In genomic region chr1:51814513-51814912, GRCh38 we compare ENCODE assay signal across 33 cellular contexts.
"Had no signal": no experiment of that assay in that cellular context is flagged by ENCODE, and none has a peak within 500 bp of the region (broad histone marks: within the 10 kb centered on the region; RNA-seq: fewer than 3 reads in every experiment).

No MANE protein-coding gene starts in this region.

- ATAC-seq: activated CD4-positive, alpha-beta T cell treated with anti-CD3 and anti-CD28 coated beads for 36 hours; activated CD8-positive, alpha-beta memory T cell treated with anti-CD3 and anti-CD28 coated beads, Interleukin-2, amount 10 ng/mL, durations not matched to agents 7 days and 5 days; activated CD8-positive, alpha-beta T cell treated with anti-CD3 and anti-CD28 coated beads, Interleukin-2, amount 10 ng/mL, durations not matched to agents 7 days and 5 days; esophagus mucosa; T-helper 17 cell had no signal

- H3K27ac ChIP-seq: ascending aorta, breast epithelium, cardiac muscle cell, coronary artery, dorsolateral prefrontal cortex had no signal

- H3K4me3 ChIP-seq: ascending aorta, breast epithelium, cardiac muscle cell, coronary artery, dorsolateral prefrontal cortex had no signal

- DNase-seq: activated CD4-positive, alpha-beta memory T cell treated with anti-CD3 and anti-CD28 coated beads for 36 hours; activated CD4-positive, alpha-beta T cell treated with anti-CD3 and anti-CD28 coated beads for 36 hours; activated CD4-positive, alpha-beta T cell treated with anti-CD3 and anti-CD28 coated beads, Interleukin-2, amount 10 ng/mL, durations not matched to agents 24 days and 14 days; activated CD4-positive, CD25-positive, alpha-beta regulatory T cell; activated CD4-positive, CD25-positive, alpha-beta regulatory T cell treated with anti-CD3 and anti-CD28 coated beads, Interleukin-2, amount 50 U/mL, for 72 hours; activated CD8-positive, alpha-beta memory T cell treated with anti-CD3 and anti-CD28 coated beads, Interleukin-2, amount 10 ng/mL, durations not matched to agents 7 days and 5 days; activated CD8-positive, alpha-beta memory T cell treated with anti-CD3 and anti-CD28 coated beads, Interleukin-2, amount 50 U/mL, for 4 hours; activated CD8-positive, alpha-beta T cell treated with anti-CD3 and anti-CD28 coated beads, Interleukin-2, amount 10 ng/mL, durations not matched to agents 7 days and 5 days; activated effector memory CD4-positive, alpha-beta T cell treated with anti-CD3 and anti-CD28 coated beads, Interleukin-2, amount 50 U/mL, for 16 hours; activated naive CD4-positive, alpha-beta T cell treated with anti-CD3 and anti-CD28 coated beads for 36 hours; activated naive CD8-positive, alpha-beta T cell treated with anti-CD3 and anti-CD28 coated beads, Interleukin-2, amount 10 ng/mL, durations not matched to agents 7 days and 5 days; activated T-cell treated with anti-CD3 and anti-CD28 coated beads, Interleukin-2, amount 50 U/mL, for 1 hour; activated T-cell treated with anti-CD3 and anti-CD28 coated beads, Interleukin-2, amount 50 U/mL, for 48 hours; dorsolateral prefrontal cortex; effector memory CD4-positive, alpha-beta T cell; endodermal cell; foreskin fibroblast; T-helper 1 cell; T-helper 17 cell; T1000 had no signal

- H3K9me3 ChIP-seq: ascending aorta, breast epithelium had no signal

- H3K27me3 ChIP-seq: ascending aorta, breast epithelium, cardiac muscle cell, dorsolateral prefrontal cortex had no signal

- H3K27ac Mint-ChIP-seq: activated CD4-positive, alpha-beta memory T cell treated with anti-CD3 and anti-CD28 coated beads for 36 hours; activated CD4-positive, alpha-beta T cell treated with anti-CD3 and anti-CD28 coated beads for 36 hours; activated CD8-positive, alpha-beta memory T cell treated with anti-CD3 and anti-CD28 coated beads, Interleukin-2, amount 10 ng/mL, durations not matched to agents 7 days and 5 days; activated CD8-positive, alpha-beta T cell treated with anti-CD3 and anti-CD28 coated beads, Interleukin-2, amount 10 ng/mL, durations not matched to agents 7 days and 5 days; activated naive CD4-positive, alpha-beta T cell treated with anti-CD3 and anti-CD28 coated beads for 36 hours; activated naive CD4-positive, alpha-beta T cell treated with anti-CD3 and anti-CD28 coated beads, Interleukin-2, amount 50 U/mL, for 24 hours; activated naive CD8-positive, alpha-beta T cell treated with anti-CD3 and anti-CD28 coated beads, Interleukin-2, amount 10 ng/mL, durations not matched to agents 7 days and 5 days; activated T-helper 1 cell treated with anti-CD3 and anti-CD28 coated beads, Interleukin-12 subunit alpha, Interleukin-12 subunit beta, Interleukin-2, Interleukin-4 antibody, amounts not matched to agents 30 ng/mL and 10 ng/mL and 1 ng/mL, durations not matched to agents 14 hours and 24 hours and 36 hours; activated T-helper 2 cell treated with anti-CD3 and anti-CD28 coated beads, Interferon-gamma antibody, Interleukin-2, Interleukin-4, amounts not matched to agents 10 μg/mL and 5 μg/mL and 100 μg/mL, durations not matched to agents 14 hours and 24 hours and 36 hours; dendritic cell treated with granulocyte-macrophage colony-stimulating factor and Interleukin-4, amounts not matched to agents 40 ng/mL and 50 ng/mL, for 4 days; endodermal cell; T-helper 2 cell treated with Interferon-gamma antibody and Interleukin-4, amounts not matched to agents 5 μg/mL and 100 μg/mL, for 36 hours had no signal

- H3K27me3 Mint-ChIP-seq: activated CD4-positive, alpha-beta memory T cell treated with anti-CD3 and anti-CD28 coated beads for 36 hours; activated CD4-positive, alpha-beta T cell treated with anti-CD3 and anti-CD28 coated beads for 36 hours; activated CD4-positive, alpha-beta T cell treated with anti-CD3 and anti-CD28 coated beads, Interleukin-2, amount 10 ng/mL, durations not matched to agents 24 days and 14 days; activated CD8-positive, alpha-beta memory T cell treated with anti-CD3 and anti-CD28 coated beads, Interleukin-2, amount 10 ng/mL, durations not matched to agents 7 days and 5 days; activated naive CD4-positive, alpha-beta T cell treated with anti-CD3 and anti-CD28 coated beads, Interleukin-2, amount 50 U/mL, for 24 hours; activated naive CD8-positive, alpha-beta T cell treated with anti-CD3 and anti-CD28 coated beads, Interleukin-2, amount 10 ng/mL, durations not matched to agents 7 days and 5 days; brain; central memory CD8-positive, alpha-beta T cell; dendritic cell treated with granulocyte-macrophage colony-stimulating factor and Interleukin-4, amounts not matched to agents 40 ng/mL and 50 ng/mL, for 4 days; T-helper 17 cell had no signal

- H3K9me3 Mint-ChIP-seq: activated CD4-positive, alpha-beta memory T cell treated with anti-CD3 and anti-CD28 coated beads for 36 hours; activated CD4-positive, alpha-beta T cell treated with anti-CD3 and anti-CD28 coated beads, Interleukin-2, amount 10 ng/mL, durations not matched to agents 24 days and 14 days; activated naive CD4-positive, alpha-beta T cell treated with anti-CD3 and anti-CD28 coated beads for 36 hours; activated naive CD4-positive, alpha-beta T cell treated with anti-CD3 and anti-CD28 coated beads, Interleukin-2, amount 50 U/mL, for 24 hours; activated naive CD8-positive, alpha-beta T cell treated with anti-CD3 and anti-CD28 coated beads, Interleukin-2, amount 10 ng/mL, durations not matched to agents 7 days and 5 days; activated T-helper 1 cell treated with anti-CD3 and anti-CD28 coated beads, Interleukin-12 subunit alpha, Interleukin-12 subunit beta, Interleukin-2, Interleukin-4 antibody, amounts not matched to agents 30 ng/mL and 10 ng/mL and 1 ng/mL, durations not matched to agents 14 hours and 24 hours and 36 hours; activated T-helper 2 cell treated with anti-CD3 and anti-CD28 coated beads, Interferon-gamma antibody, Interleukin-2, Interleukin-4, amounts not matched to agents 10 μg/mL and 5 μg/mL and 100 μg/mL, durations not matched to agents 14 hours and 24 hours and 36 hours; brain; central memory CD8-positive, alpha-beta T cell; dendritic cell treated with granulocyte-macrophage colony-stimulating factor and Interleukin-4, amounts not matched to agents 40 ng/mL and 50 ng/mL, for 4 days; endodermal cell; T-helper 2 cell treated with Interferon-gamma antibody and Interleukin-4, amounts not matched to agents 5 μg/mL and 100 μg/mL, for 36 hours had no signal

- H3K4me1 Mint-ChIP-seq: activated CD4-positive, alpha-beta T cell treated with anti-CD3 and anti-CD28 coated beads for 36 hours; activated CD8-positive, alpha-beta memory T cell treated with anti-CD3 and anti-CD28 coated beads, Interleukin-2, amount 10 ng/mL, durations not matched to agents 7 days and 5 days; activated naive CD4-positive, alpha-beta T cell treated with anti-CD3 and anti-CD28 coated beads, Interleukin-2, amount 50 U/mL, for 24 hours; activated naive CD8-positive, alpha-beta T cell treated with anti-CD3 and anti-CD28 coated beads, Interleukin-2, amount 10 ng/mL, durations not matched to agents 7 days and 5 days; brain; central memory CD8-positive, alpha-beta T cell; endodermal cell; T-helper 17 cell had no signal

- FAIRE-seq: frontal cortex had no signal

- H3K4me3 Mint-ChIP-seq: activated CD4-positive, alpha-beta memory T cell treated with anti-CD3 and anti-CD28 coated beads for 36 hours; activated CD4-positive, alpha-beta T cell treated with anti-CD3 and anti-CD28 coated beads for 36 hours; activated CD4-positive, alpha-beta T cell treated with anti-CD3 and anti-CD28 coated beads, Interleukin-2, amount 10 ng/mL, durations not matched to agents 24 days and 14 days; activated CD8-positive, alpha-beta memory T cell treated with anti-CD3 and anti-CD28 coated beads, Interleukin-2, amount 10 ng/mL, durations not matched to agents 7 days and 5 days; activated CD8-positive, alpha-beta T cell treated with anti-CD3 and anti-CD28 coated beads, Interleukin-2, amount 10 ng/mL, durations not matched to agents 7 days and 5 days; activated naive CD4-positive, alpha-beta T cell treated with anti-CD3 and anti-CD28 coated beads for 36 hours; activated naive CD4-positive, alpha-beta T cell treated with anti-CD3 and anti-CD28 coated beads, Interleukin-2, amount 50 U/mL, for 24 hours; activated naive CD8-positive, alpha-beta T cell treated with anti-CD3 and anti-CD28 coated beads, Interleukin-2, amount 10 ng/mL, durations not matched to agents 7 days and 5 days; activated T-helper 1 cell treated with anti-CD3 and anti-CD28 coated beads, Interleukin-12 subunit alpha, Interleukin-12 subunit beta, Interleukin-2, Interleukin-4 antibody, amounts not matched to agents 30 ng/mL and 10 ng/mL and 1 ng/mL, durations not matched to agents 14 hours and 24 hours and 36 hours; brain; central memory CD8-positive, alpha-beta T cell; dendritic cell treated with granulocyte-macrophage colony-stimulating factor and Interleukin-4, amounts not matched to agents 40 ng/mL and 50 ng/mL, for 4 days; endodermal cell; T-helper 17 cell; T-helper 2 cell treated with Interferon-gamma antibody and Interleukin-4, amounts not matched to agents 5 μg/mL and 100 μg/mL, for 36 hours had no signal

- H3K4me1 ChIP-seq: ascending aorta, breast epithelium had no signal
